Comparison of ENCODE assay signal across 19 cellular contexts in the genomic region with DNA sequence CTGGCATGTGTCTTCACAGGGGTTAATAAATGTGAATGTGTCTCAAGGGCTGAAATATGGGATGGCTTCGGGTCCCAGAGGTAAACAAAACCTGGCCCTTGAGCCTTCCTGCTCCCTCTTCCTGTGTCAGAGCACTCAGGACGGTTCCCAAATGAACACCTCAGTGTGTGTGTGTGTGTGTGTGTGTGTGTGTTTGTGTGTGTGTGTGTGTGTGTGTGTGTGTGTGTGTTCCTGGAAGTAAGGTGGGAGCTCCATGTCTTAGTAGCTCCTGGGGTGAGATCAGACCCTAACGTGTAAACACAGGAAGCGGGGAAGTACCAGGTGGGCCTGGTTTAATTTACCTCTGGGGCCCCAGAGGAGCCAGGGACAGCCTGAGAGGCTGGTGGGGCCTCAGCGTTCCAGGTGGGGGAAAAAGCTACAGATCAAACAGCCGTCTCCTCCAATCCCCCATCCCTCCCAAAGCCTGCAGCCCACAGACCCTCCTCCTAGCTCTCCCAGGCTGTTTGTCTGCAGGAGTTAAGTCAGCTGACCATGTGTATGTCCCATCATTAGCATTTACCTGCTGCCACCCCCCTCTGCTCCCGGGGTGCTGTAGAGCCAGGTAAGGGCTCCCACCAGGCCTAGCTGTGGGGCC. TPM values are rescaled to one million over a fixed set of nuclear protein-coding genes. Genes with fewer than 3 reads are reported as not detected.
A peak's percentile ranks its signal among the peaks of the same experiment; 100 is the strongest.
DNase-seq lines count a peak whose midpoint lies in the region; ATAC-seq and TF ChIP-seq lines count a peak whose summit lies in the region.
"Had no signal": no experiment of that assay in that cellular context is flagged by ENCODE, and none has a peak within 500 bp of the region (broad histone marks: within the 10 kb centered on the region; RNA-seq: fewer than 3 reads in every experiment).

No MANE protein-coding gene starts in this region.

- no peaks in the 10 kb centered on the region for H3K9me2 ChIP-seq in OCI-LY7 (ENCODE audit: insufficient read depth, low read length)

- no peaks in the 10 kb centered on the region for H4K20me1 ChIP-seq in OCI-LY7 (ENCODE audit: insufficient read depth, low read length)

- no peak overlapping the region for H3K27ac ChIP-seq in OCI-LY7 (ENCODE audit: low read depth, low read length, poor library complexity, severe bottlenecking)
- peak overlapping the region; percentile 38 to 49 for H3K27ac ChIP-seq in mucosa of rectum (ENCODE audit: low read depth in 2 of 2, low read length in 2 of 2)
- no peak overlapping the region for H3K27ac ChIP-seq in right atrium auricular region
- H3K27ac ChIP-seq: GM23248, left ventricle myocardium inferior had no signal

- BruUV-seq in OCI-LY7 (replicated peaks; lab: Mats Ljungman, UMichigan), result no TSS peak

- H3K4me2 ChIP-seq in OCI-LY7 (ENCODE audit: low read length), result peak overlapping the region; percentile 26; the same call in 1 of the 2 replicates

- intact Hi-C loops in OCI-LY7 (cut with micrococcal nuclease; ENCODE audit: unreplicated experiment), result no loop called here

- ATAC-seq in GM19397 (IDR thresholded peaks at IDR 0.05; ENCODE audit: unreplicated experiment), result no peak

- H3K27me3 ChIP-seq in mucosa of rectum (ENCODE audit: control insufficient read depth in 2 of 2, insufficient read depth in 2 of 2, low read length in 2 of 2) (peaks cover 2 to 3% of the 10 kb centered on the region in 2 donors), right atrium auricular region (no peaks in the 10 kb centered on the region)
- H3K27me3 ChIP-seq: MG63 had no signal

- H3K36me3 ChIP-seq in OCI-LY7 (ENCODE audit: insufficient read depth, low read length) (no peaks in the 10 kb centered on the region), mucosa of rectum (ENCODE audit: control insufficient read depth in 2 of 2, insufficient read depth in 2 of 2, low read length in 2 of 2) (no peaks in the 10 kb centered on the region), right atrium auricular region (no peaks in the 10 kb centered on the region)
- H3K36me3 ChIP-seq: left ventricle myocardium inferior, MG63 had no signal

- peak overlapping the region; percentile 41; the same call in 1 of the 2 replicates for H2AFZ ChIP-seq in OCI-LY7 (ENCODE audit: low read length)
- H2AFZ ChIP-seq: GM23248 had no signal

- peak overlapping the region in 1 of 2 donors; percentile 12 for H3K9ac ChIP-seq in mucosa of rectum (ENCODE audit: low read depth in 1 of 2, low read length in 2 of 2)
- H3K9ac ChIP-seq: GM23248 had no signal

- TF ChIP-seq CTCF in OCI-LY7 (conservative IDR thresholded peaks at IDR 0.05; ENCODE audit: low read length), result no peak
- no peak for TF ChIP-seq CTCF in right atrium auricular region (IDR thresholded peaks at IDR 0.05)

- no peaks in the 10 kb centered on the region for H3K79me2 ChIP-seq in OCI-LY7 (ENCODE audit: insufficient read depth, low read depth, low read length)

- H3K4me3 ChIP-seq in OCI-LY7 (ENCODE audit: low read depth, low read length, poor library complexity, severe bottlenecking), result no peak overlapping the region
- H3K4me3 ChIP-seq in mucosa of rectum (ENCODE audit: low read length in 2 of 2), result no peak overlapping the region
- H3K4me3 ChIP-seq in right atrium auricular region, result no peak overlapping the region
- H3K4me3 ChIP-seq: GM23248, left ventricle myocardium inferior, MG63, mucosa of descending colon had no signal

- H3K9me3 ChIP-seq in OCI-LY7 (ENCODE audit: low read length) (no peaks in the 10 kb centered on the region), mucosa of rectum (ENCODE audit: control insufficient read depth in 2 of 2, low read length in 2 of 2) (no peaks in the 10 kb centered on the region), right atrium auricular region (no peaks in the 10 kb centered on the region)
- H3K9me3 ChIP-seq: left ventricle myocardium inferior, MG63, mucosa of descending colon had no signal

- CTCF ChIA-PET in OCI-LY7 (lab: Charles Lee; ENCODE audit: unreplicated experiment), result interaction anchor here (0.8 kb wide), 1 partner anchor 18 kb away, joined by 5 read pairs; no protein-coding TSS in a partner anchor

- H3K4me1 ChIP-seq in OCI-LY7 (ENCODE audit: insufficient read depth, low read length, poor library complexity, severe bottlenecking) (peaks cover 13% of the 10 kb centered on the region), mucosa of rectum (ENCODE audit: control insufficient read depth in 2 of 2, insufficient read depth in 2 of 2, low read length in 2 of 2) (no peaks in the 10 kb centered on the region), right atrium auricular region (no peaks in the 10 kb centered on the region)

- POLR2A ChIA-PET in OCI-LY7 (lab: Charles Lee), result no interaction called here

- DNase-seq in DMS53 (lab: John Stamatoyannopoulos, UW), result peak; percentile 92
- DNase-seq in NCI-H1436 (lab: John Stamatoyannopoulos, UW), result peak; percentile 79
- DNase-seq in OCI-LY7 (ENCODE audit: low spot score), result peak; percentile 22
- DNase-seq in right atrium auricular region (ENCODE audit: low spot score), result no peak
- no peak for DNase-seq in mucosa of gallbladder (ENCODE audit: low spot score)
- DNase-seq: activated CD4-positive, alpha-beta T cell treated with anti-CD3 and anti-CD28 coated beads, Interleukin-2, amount 50 U/mL, for 1 hour; activated naive CD4-positive, alpha-beta T cell; activated T-cell treated with anti-CD3 and anti-CD28 coated beads for 4 hours; Calu3; GM23248; left ventricle myocardium inferior; MG63; stimulated activated CD4-positive, alpha-beta T cell treated with anti-CD3 and anti-CD28 coated beads, Interleukin-2, amount 100 ng/mL, for 24 hours had no signal

RNA-seq across cellular contexts. Expression of a gene that starts 6.1 kb away (rescaled TPM):
- total RNA-seq in OCI-LY7 (2014; rRNA removed; shearing (Covaris generic)), result not detected in 2 replicates
- total RNA-seq in OCI-LY7 (2022), result not detected in 2 replicates
- total RNA-seq in right atrium auricular region, result under 1 TPM in 1 of 2 donors, not detected in 1; 0.30 TPM
- 0.32 TPM for total RNA-seq in mucosa of gallbladder
- total RNA-seq: Calu3, epithelial cell of proximal tubule, GM23248, osteocyte had no signal

RNA-seq across cellular contexts. Expression of a gene that starts 29.5 kb away (rescaled TPM):
- not detected in 2 replicates for total RNA-seq in OCI-LY7 (2014; rRNA removed; shearing (Covaris generic))
- not detected in 2 replicates for total RNA-seq in OCI-LY7 (2022)
- total RNA-seq in right atrium auricular region, result not detected
- total RNA-seq in mucosa of gallbladder, result not detected
- total RNA-seq: Calu3, epithelial cell of proximal tubule, GM23248, left ventricle myocardium inferior, osteocyte, subcutaneous adipose tissue had no signal

RNA-seq across cellular contexts. Expression of a gene that starts 35.2 kb away (rescaled TPM):
- total RNA-seq in OCI-LY7 (2014; rRNA removed; shearing (Covaris generic)), result not detected in 2 replicates
- total RNA-seq in OCI-LY7 (2022) (not detected in 2 replicates), right atrium auricular region (not detected), mucosa of gallbladder (0.20 TPM)
- total RNA-seq: Calu3, epithelial cell of proximal tubule, GM23248, left ventricle myocardium inferior, osteocyte had no signal

RNA-seq across cellular contexts. Expression of a gene that starts 58.1 kb away (rescaled TPM):
- total RNA-seq in OCI-LY7 (2014; rRNA removed; shearing (Covaris generic)), result not detected in 2 replicates
- total RNA-seq in OCI-LY7 (2022) (not detected in 2 replicates), right atrium auricular region (not detected), mucosa of gallbladder (0.32 TPM)
- total RNA-seq: Calu3, epithelial cell of proximal tubule, GM23248, left ventricle myocardium inferior, mucosa of descending colon, osteocyte, subcutaneous adipose tissue had no signal

Comparison
In these comparisons a context has a peak if more than half of its experiments do, and no peak if none do; other contexts are left out.
1. DNase-seq: peak in DMS53 (single experiment), NCI-H1436 (single experiment) and OCI-LY7 (single experiment); none in right atrium auricular region (single experiment) and mucosa of gallbladder (single experiment).
2. H3K27ac ChIP-seq: peak in mucosa of rectum (2 of 2); none in OCI-LY7 (single experiment) and right atrium auricular region (0 of 2).